24 cellular contexts compared by ENCODE assay signal in genomic region chr10:77804371-77804770, GRCh38.
DNase-seq lines count a peak whose midpoint lies in the region; ATAC-seq, FAIRE-seq and TF ChIP-seq lines count a peak whose summit lies in the region.
"Had no signal": no experiment of that assay in that cellular context is flagged by ENCODE, and none has a peak within 500 bp of the region (broad histone marks: within the 10 kb centered on the region; RNA-seq: fewer than 3 reads in every experiment).

No MANE protein-coding gene starts in this region.

- H3K9ac ChIP-seq in H9 (ENCODE audit: extremely low read depth, insufficient read length, low read length) (no peak overlapping the region), neuronal stem cell (ENCODE audit: low read depth, low read length, poor library complexity) (no peak overlapping the region)

- peak overlapping the region in 2 of 3 experiments; percentile 39 to 52; a peak in 2 of 7 replicates for H3K27ac Mint-ChIP-seq in H9
- H3K27ac Mint-ChIP-seq: CD4-positive, alpha-beta T cell; HFFc6 had no signal

- H3K79me1 ChIP-seq in H9 (ENCODE audit: insufficient read depth, low read depth, low read length, poor library complexity, severe bottlenecking) (no peaks in the 10 kb centered on the region), neuronal stem cell (ENCODE audit: low read depth, low read length) (peaks cover 2% of the 10 kb centered on the region)

- H4K20me1 ChIP-seq in H9 (ENCODE audit: control insufficient read depth, insufficient read depth, insufficient read length) = no peaks in the 10 kb centered on the region

- H3K4me3 ChIP-seq in bronchial epithelial cell (ENCODE audit: low read depth, low read length) = no peak overlapping the region
- no peak overlapping the region for H3K4me3 ChIP-seq in neuronal stem cell (ENCODE audit: low read length in 2 of 2)
- H3K4me3 ChIP-seq: K562 had no signal

- H3K27ac ChIP-seq in H9 (ENCODE audit: insufficient read length, low read depth, low read length) (no peak overlapping the region), neuronal stem cell (replicated peaks; ENCODE audit: low read length) (no peak overlapping the region)
- H3K27ac ChIP-seq: HL-60 had no signal

- H3K9me3 Mint-ChIP-seq in H9 = no peaks in the 10 kb centered on the region
- H3K9me3 Mint-ChIP-seq: CD4-positive, alpha-beta T cell; HFFc6 had no signal

- no peak overlapping the region for H3K4me3 Mint-ChIP-seq in H9
- H3K4me3 Mint-ChIP-seq: CD4-positive, alpha-beta T cell; HFFc6 had no signal

- no peak overlapping the region for H4K5ac ChIP-seq in H9 (ENCODE audit: insufficient read length, low read depth, low read length)

- H2AK5ac ChIP-seq in H9 (ENCODE audit: insufficient read length, low read length) (no peak overlapping the region), neuronal stem cell (ENCODE audit: low read depth, low read length) (no peak overlapping the region)

- H3K27me3 Mint-ChIP-seq in H9 (ENCODE audit: low read depth) = no peaks in the 10 kb centered on the region
- H3K27me3 Mint-ChIP-seq: CD4-positive, alpha-beta T cell had no signal

- no peaks in the 10 kb centered on the region for H3K27me3 ChIP-seq in H9 (ENCODE audit: insufficient read depth, low read length)
- H3K27me3 ChIP-seq in bronchial epithelial cell (ENCODE audit: control insufficient read depth, insufficient read depth, low read length) = no peaks in the 10 kb centered on the region
- no peaks in the 10 kb centered on the region for H3K27me3 ChIP-seq in neuronal stem cell (ENCODE audit: control insufficient read depth in 3 of 3, insufficient read depth in 3 of 3, low read depth in 1 of 3, low read length in 3 of 3)
- H3K27me3 ChIP-seq: BE2C had no signal

- H4K91ac ChIP-seq in H9 (ENCODE audit: insufficient read length, low read depth, low read length) = no peak overlapping the region
- H4K91ac ChIP-seq in neuronal stem cell (ENCODE audit: low read depth, low read length, poor library complexity) = no peak overlapping the region

- no peaks in the 10 kb centered on the region for H3K79me2 ChIP-seq in H9 (ENCODE audit: insufficient read depth, low read length)

- WGBS in H9 (ENCODE audit: extremely low coverage, insufficient read length, low lambda C conversion rate) = no CpG with 5 or more reads among the region's 3 CpGs
- WGBS in neuronal stem cell (ENCODE audit: extremely low coverage in 2 of 2, insufficient read length in 2 of 2, insufficient replicate concordance in 1 of 2), 2 donors = no CpG with 5 or more reads among the region's 3 CpGs

- ATAC-seq in HG02759 (IDR thresholded peaks at IDR 0.05; ENCODE audit: unreplicated experiment) (no peak), GM19467 (IDR thresholded peaks at IDR 0.05; ENCODE audit: unreplicated experiment) (no peak)
- ATAC-seq: K562 had no signal

- no peak overlapping the region for H3K56ac ChIP-seq in H9 (ENCODE audit: insufficient read length, low read depth, low read length)

- no peak overlapping the region for H3K23ac ChIP-seq in H9 (ENCODE audit: insufficient read length, low read depth, low read length)
- no peak overlapping the region for H3K23ac ChIP-seq in neuronal stem cell (ENCODE audit: low read depth, low read length, poor library complexity)

- no peaks in the 10 kb centered on the region for H3K23me2 ChIP-seq in H9 (ENCODE audit: insufficient read length, low read depth, low read length, poor library complexity, severe bottlenecking)

- H3K4me1 ChIP-seq in H9 (ENCODE audit: insufficient read depth, low read length) (peaks cover 11% of the 10 kb centered on the region; the same call in 1 of the 2 replicates), neuronal stem cell (ENCODE audit: control insufficient read depth in 2 of 2, insufficient read depth in 1 of 2, low read depth in 1 of 2, low read length in 2 of 2) (peaks cover 0 to 8% of the 10 kb centered on the region in 2 donors)
- H3K4me1 ChIP-seq: BE2C, Caco-2 had no signal

- H2AFZ ChIP-seq in H9 (ENCODE audit: low read length) (no peak overlapping the region), neuronal stem cell (ENCODE audit: low read length) (no peak overlapping the region)

- no peak overlapping the region for H3K18ac ChIP-seq in H9 (ENCODE audit: insufficient read length, low read depth, low read length)
- H3K18ac ChIP-seq in neuronal stem cell (ENCODE audit: low read length) = no peak overlapping the region

- TF ChIP-seq CTCF in H9 (conservative IDR thresholded peaks at IDR 0.05) (no peak), bronchial epithelial cell (IDR thresholded peaks at IDR 0.05; ENCODE audit: insufficient read depth, low read length, severe bottlenecking) (no peak)

- peaks cover 34 to 85% (median 61%) of the 10 kb centered on the region in 3 experiments; a peak in 6 of 7 replicates for H3K36me3 Mint-ChIP-seq in H9 (ENCODE audit: insufficient read depth in 1 of 3, low read depth in 3 of 3)

- no peaks in the 10 kb centered on the region for H3K9me3 ChIP-seq in H9 (ENCODE audit: control insufficient read depth, low read depth, low read length)
- no peaks in the 10 kb centered on the region for H3K9me3 ChIP-seq in neuronal stem cell (replicated peaks in 1 of 2; ENCODE audit: control insufficient read depth in 2 of 2, insufficient read depth in 1 of 2, low read depth in 1 of 2, low read length in 2 of 2)
- H3K9me3 ChIP-seq: BE2C, Caco-2 had no signal

- H3K4me2 ChIP-seq in H9 (ENCODE audit: insufficient read depth, insufficient read length, low read length) (no peak overlapping the region), neuronal stem cell (ENCODE audit: insufficient read depth, low read length, poor library complexity, severe bottlenecking) (no peak overlapping the region)

- H2BK15ac ChIP-seq in H9 (ENCODE audit: low read depth, low read length) (no peak overlapping the region), neuronal stem cell (ENCODE audit: low read length) (no peak overlapping the region)

- peak; percentile 86 for FAIRE-seq in bronchial epithelial cell (lab: Jason Lieb, UNC)
- FAIRE-seq: A204.1, D721Med, GM12892, GM18507, K562 had no signal

- H3K14ac ChIP-seq in H9 (ENCODE audit: insufficient read depth, low read length) (no peak overlapping the region), neuronal stem cell (ENCODE audit: low read length) (no peak overlapping the region)

- H3K4ac ChIP-seq in H9 (ENCODE audit: low read depth, low read length) (no peak overlapping the region), neuronal stem cell (ENCODE audit: low read length) (no peak overlapping the region)

- H4K8ac ChIP-seq in H9 (replicated peaks; ENCODE audit: insufficient read length, low read depth, low read length) (no peak overlapping the region), neuronal stem cell (ENCODE audit: low read depth, low read length) (peak overlapping the region; percentile 33)

- H2BK120ac ChIP-seq in H9 (ENCODE audit: low read depth, low read length, poor library complexity, severe bottlenecking) (no peak overlapping the region), neuronal stem cell (ENCODE audit: low read depth, low read length) (no peak overlapping the region)

- H3T11ph ChIP-seq in H9 (ENCODE audit: low read length) = no peak overlapping the region

- H2BK5ac ChIP-seq in H9 (ENCODE audit: insufficient read length, low read length) = no peak overlapping the region
- H2BK5ac ChIP-seq in neuronal stem cell (ENCODE audit: low read length) = no peak overlapping the region

- peaks cover 33% of the 10 kb centered on the region for H3K36me3 ChIP-seq in bronchial epithelial cell (ENCODE audit: control insufficient read depth, insufficient read depth, low read length)
- peaks cover 39 to 95% of the 10 kb centered on the region in 2 donors for H3K36me3 ChIP-seq in neuronal stem cell (replicated peaks in 1 of 2; ENCODE audit: control insufficient read depth in 2 of 2, insufficient read depth in 2 of 2, low read length in 2 of 2)

- H2BK12ac ChIP-seq in H9 (ENCODE audit: insufficient read length, low read depth, low read length) (no peak overlapping the region), neuronal stem cell (ENCODE audit: low read length) (no peak overlapping the region)

- H3K4me1 Mint-ChIP-seq in H9 = peaks cover 28 to 33% of the 10 kb centered on the region in 2 experiments

- H2BK20ac ChIP-seq in H9 (ENCODE audit: low read depth, low read length, poor library complexity, severe bottlenecking) = no peak overlapping the region

- DNase-seq in H9 = no peak
- no peak for DNase-seq in bronchial epithelial cell (ENCODE audit: low read depth)
- no peak for DNase-seq in neuronal stem cell (ENCODE audit: low spot score)
- DNase-seq in NCI-H345 treated with DMSO at 0.1 percent for 48 hours (lab: John Stamatoyannopoulos, UW; ENCODE audit: unreplicated experiment) = no peak
- DNase-seq in DMS53 treated with DMSO at 0.1 percent for 48 hours (lab: John Stamatoyannopoulos, UW; ENCODE audit: unreplicated experiment) = no peak
- DNase-seq: ACHN; BE2C; C1 segment of cervical spinal cord; Caco-2; CD4-positive, alpha-beta T cell; DMS79; GDM1; GOT3; HCEC 1CT; HFFc6; IMR-90 had no signal
